Comparison of ENCODE assay signal across 8 cellular contexts in the genomic region with DNA sequence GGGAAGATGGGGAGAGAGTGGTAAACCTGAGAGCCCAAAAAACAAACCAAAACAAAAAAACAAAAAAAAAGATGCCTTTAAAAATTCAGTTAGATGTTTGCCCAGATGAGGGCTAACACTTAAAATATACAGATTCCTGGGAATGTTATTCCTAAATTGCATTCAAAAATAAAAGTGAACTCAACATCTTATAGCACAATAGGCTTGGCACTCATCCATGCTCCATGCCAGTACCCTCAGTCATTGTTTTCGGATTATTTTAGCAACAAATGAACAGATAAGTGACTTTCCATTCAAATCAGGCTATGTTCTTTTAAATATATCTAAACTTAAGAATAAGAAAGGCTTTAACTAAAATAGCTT. TPM values are rescaled to one million over a fixed set of nuclear protein-coding genes. Genes with fewer than 3 reads are reported as not detected.
DNase-seq lines count a peak whose midpoint lies in the region; ATAC-seq lines count a peak whose summit lies in the region.

No MANE protein-coding gene starts in this region.

- peaks cover 3% of the 10 kb centered on the region for H3K27me3 Mint-ChIP-seq in activated CD4-positive, alpha-beta T cell treated with anti-CD3 and anti-CD28 coated beads, Interleukin-2, amount 10 ng/mL, durations not matched to agents 24 days and 14 days
- H3K27me3 Mint-ChIP-seq in activated T-helper 17 cell treated with anti-CD3 and anti-CD28 coated beads, Interleukin-2, amount 50 U/mL, for 72 hours, result no peaks in the 10 kb centered on the region

- no peak overlapping the region for H3K27ac ChIP-seq in iPS-20b (ENCODE audit: low read length)
- H3K27ac ChIP-seq in temporal lobe (ENCODE audit: low read depth, low read length), result peak overlapping the region; percentile 81

- H3K27ac Mint-ChIP-seq in activated CD4-positive, alpha-beta T cell treated with anti-CD3 and anti-CD28 coated beads, Interleukin-2, amount 10 ng/mL, durations not matched to agents 24 days and 14 days, result peak overlapping the region; percentile 95
- H3K27ac Mint-ChIP-seq in activated T-helper 17 cell treated with anti-CD3 and anti-CD28 coated beads, Interleukin-2, amount 50 U/mL, for 72 hours, result peak overlapping the region; percentile 71

- H3K9me3 Mint-ChIP-seq in activated CD4-positive, alpha-beta T cell treated with anti-CD3 and anti-CD28 coated beads, Interleukin-2, amount 10 ng/mL, durations not matched to agents 24 days and 14 days, result peaks cover 3% of the 10 kb centered on the region
- H3K9me3 Mint-ChIP-seq in activated T-helper 17 cell treated with anti-CD3 and anti-CD28 coated beads, Interleukin-2, amount 50 U/mL, for 72 hours, result no peaks in the 10 kb centered on the region

- peak overlapping the region; percentile 97 for H3K4me3 ChIP-seq in iPS-20b (ENCODE audit: low read length)

- no peak for DNase-seq in activated CD4-positive, alpha-beta T cell treated with anti-CD3 and anti-CD28 coated beads, Interleukin-2, amount 10 ng/mL, durations not matched to agents 24 days and 14 days
- DNase-seq in activated CD4-positive, alpha-beta T cell treated with anti-CD3 and anti-CD28 coated beads for 48 hours, result no peak
- no peak for DNase-seq in DMS79 (lab: John Stamatoyannopoulos, UW)
- no peak for DNase-seq in SK-N-DZ (ENCODE audit: low spot score)
- no peak for DNase-seq in amygdala (lab: John Stamatoyannopoulos, UW)

- no peak for ATAC-seq in activated T-helper 17 cell treated with anti-CD3 and anti-CD28 coated beads, Interleukin-2, amount 50 U/mL, for 72 hours (replicated peaks)

- H3K4me1 Mint-ChIP-seq in activated CD4-positive, alpha-beta T cell treated with anti-CD3 and anti-CD28 coated beads, Interleukin-2, amount 10 ng/mL, durations not matched to agents 24 days and 14 days, result peaks cover 63% of the 10 kb centered on the region
- H3K4me1 Mint-ChIP-seq in activated T-helper 17 cell treated with anti-CD3 and anti-CD28 coated beads, Interleukin-2, amount 50 U/mL, for 72 hours, result peaks cover 38% of the 10 kb centered on the region

- H3K36me3 Mint-ChIP-seq in activated CD4-positive, alpha-beta T cell treated with anti-CD3 and anti-CD28 coated beads, Interleukin-2, amount 10 ng/mL, durations not matched to agents 24 days and 14 days (ENCODE audit: low read depth), result peaks cover 24% of the 10 kb centered on the region
- H3K36me3 Mint-ChIP-seq in activated T-helper 17 cell treated with anti-CD3 and anti-CD28 coated beads, Interleukin-2, amount 50 U/mL, for 72 hours (ENCODE audit: low read depth), result peaks cover 67% of the 10 kb centered on the region

- intact Hi-C loops in activated CD4-positive, alpha-beta T cell treated with anti-CD3 and anti-CD28 coated beads, Interleukin-2, amount 10 ng/mL, durations not matched to agents 24 days and 14 days (cut with micrococcal nuclease), result loop anchor here (2.0 to 10.0 kb wide), 8 partner anchors 119 to 1288 kb away; partner anchors contain the start of gene CD2

- peaks cover 69% of the 10 kb centered on the region for H3K4me1 ChIP-seq in iPS-20b (ENCODE audit: insufficient read depth, low read length)

- H3K4me3 Mint-ChIP-seq in activated CD4-positive, alpha-beta T cell treated with anti-CD3 and anti-CD28 coated beads, Interleukin-2, amount 10 ng/mL, durations not matched to agents 24 days and 14 days, result peak overlapping the region; percentile 96
- H3K4me3 Mint-ChIP-seq in activated T-helper 17 cell treated with anti-CD3 and anti-CD28 coated beads, Interleukin-2, amount 50 U/mL, for 72 hours, result peak overlapping the region; percentile 97

- peaks cover 8% of the 10 kb centered on the region for H3K27me3 ChIP-seq in iPS-20b (ENCODE audit: insufficient read depth, low read length)

- H3K9me3 ChIP-seq in iPS-20b (ENCODE audit: insufficient read depth, low read depth, low read length), result no peaks in the 10 kb centered on the region

- peak overlapping the region; percentile 53; the same call in 1 of the 2 replicates for H3K9ac ChIP-seq in iPS-20b (ENCODE audit: low read depth, low read length)

- no peaks in the 10 kb centered on the region for H3K36me3 ChIP-seq in iPS-20b (ENCODE audit: insufficient read depth, low read depth, low read length)

RNA-seq across cellular contexts. Expression of gene ATP1A1, which starts 3.7 kb away (rescaled TPM):
- 252 and 261 TPM in 2 replicates for total RNA-seq in activated CD4-positive, alpha-beta T cell treated with anti-CD3 and anti-CD28 coated beads, Interleukin-2, amount 10 ng/mL, durations not matched to agents 24 days and 14 days
- 100 to 1,000 TPM; 206 to 244 TPM for total RNA-seq in activated T-helper 17 cell treated with anti-CD3 and anti-CD28 coated beads, Interleukin-2, amount 50 U/mL, for 72 hours
- total RNA-seq in temporal lobe, result 98.8 TPM
- 60.5 and 73.8 TPM in 2 replicates for polyA plus RNA-seq in SK-N-DZ (2014; cell fraction: cytosol; rRNA removed)
- 64.6 and 149 TPM in 2 replicates for polyA plus RNA-seq in SK-N-DZ (2014; cell fraction: nucleus; rRNA removed)
